Comparison of ENCODE assay signal across 10 cellular contexts in the genomic region with DNA sequence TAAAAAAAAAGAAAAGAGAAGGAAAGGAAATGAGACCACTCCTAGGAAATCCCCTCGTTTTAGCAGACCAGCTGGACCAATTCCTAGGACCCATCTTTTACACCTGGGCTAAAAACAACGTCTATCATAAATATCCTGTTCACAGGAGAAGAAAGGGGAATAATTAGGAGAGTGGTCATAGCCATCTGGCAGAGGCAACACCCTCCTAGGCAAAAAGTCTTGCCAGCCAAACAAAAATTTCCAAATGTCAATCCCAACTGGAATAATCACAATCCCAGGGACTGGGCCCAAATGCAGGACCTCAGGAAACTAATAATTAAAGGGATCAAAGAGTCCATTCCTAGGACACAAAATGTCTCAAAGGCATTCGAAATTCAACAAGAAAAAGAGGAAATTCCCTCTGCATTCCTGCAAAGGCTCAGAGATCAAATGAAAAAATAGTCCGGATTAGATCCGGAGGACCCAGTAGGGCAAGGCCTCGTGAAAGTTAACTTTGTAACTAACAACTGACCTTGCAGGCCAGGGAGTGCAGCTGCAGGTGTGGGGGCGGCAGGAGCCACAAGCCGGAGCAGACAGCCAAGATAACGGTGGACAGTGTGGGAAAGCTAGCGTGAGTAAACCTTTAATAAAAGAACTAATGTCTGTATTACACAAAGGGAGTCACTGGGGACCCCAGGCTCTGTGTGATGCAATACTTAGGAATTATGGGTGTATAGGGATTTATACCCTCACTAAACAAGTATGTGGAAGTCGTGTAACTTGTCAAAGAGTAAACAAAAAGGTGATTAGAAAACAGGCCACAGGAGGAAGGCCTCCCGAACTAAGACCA. TPM values are rescaled to one million over a fixed set of nuclear protein-coding genes. Genes with fewer than 3 reads are reported as not detected.
DNase-seq lines count a peak whose midpoint lies in the region; ATAC-seq, FAIRE-seq and TF ChIP-seq lines count a peak whose summit lies in the region.
"Had no signal": no experiment of that assay in that cellular context is flagged by ENCODE, and none has a peak within 500 bp of the region (broad histone marks: within the 10 kb centered on the region; RNA-seq: fewer than 3 reads in every experiment).

No MANE protein-coding gene starts in this region.

- TF ChIP-seq CTCF in WTC11 (IDR thresholded peaks at IDR 0.05) (no peak), heart left ventricle (IDR thresholded peaks at IDR 0.05) (no peak), parathyroid adenoma (IDR thresholded peaks at IDR 0.05) (no peak)

- DNase-seq in WTC11 (ENCODE audit: low spot score) (no peak), heart left ventricle (peak in 4 of 5 donors; percentile 25 to 57 (median 31)), Kasumi-1 (lab: John Stamatoyannopoulos, UW) (no peak), activated gamma-delta T cell (lab: John Stamatoyannopoulos, UW) (no peak)
- DNase-seq in activated CD4-positive, alpha-beta T cell treated with anti-CD3 and anti-CD28 coated beads, Interleukin-2, amount 10 ng/mL, durations not matched to agents 24 days and 14 days: no peak
- DNase-seq: WERI-Rb-1 had no signal

- peak overlapping the region; percentile 54 for H3K27ac Mint-ChIP-seq in WTC11
- no peak overlapping the region for H3K27ac Mint-ChIP-seq in activated CD4-positive, alpha-beta T cell treated with anti-CD3 and anti-CD28 coated beads, Interleukin-2, amount 10 ng/mL, durations not matched to agents 24 days and 14 days
- H3K27ac Mint-ChIP-seq: B cell had no signal

- TF ChIP-seq POLR2A in heart left ventricle (IDR thresholded peaks at IDR 0.05) (no peak), GM18505 (IDR thresholded peaks at IDR 0.05; ENCODE audit: borderline replicate concordance, extremely low read depth, insufficient read depth, insufficient read length) (no peak)

- peaks cover 29% of the 10 kb centered on the region for H3K4me1 Mint-ChIP-seq in WTC11
- H3K4me1 Mint-ChIP-seq in activated CD4-positive, alpha-beta T cell treated with anti-CD3 and anti-CD28 coated beads, Interleukin-2, amount 10 ng/mL, durations not matched to agents 24 days and 14 days: no peaks in the 10 kb centered on the region
- H3K4me1 Mint-ChIP-seq: B cell had no signal

- H3K36me3 Mint-ChIP-seq in WTC11: no peaks in the 10 kb centered on the region
- no peaks in the 10 kb centered on the region for H3K36me3 Mint-ChIP-seq in activated CD4-positive, alpha-beta T cell treated with anti-CD3 and anti-CD28 coated beads, Interleukin-2, amount 10 ng/mL, durations not matched to agents 24 days and 14 days (ENCODE audit: low read depth)

- 46 to 56% (median 50%) methylated on average over 12 of the region's 12 CpGs for WGBS in heart left ventricle, 4 donors

- H3K27me3 Mint-ChIP-seq in WTC11 (ENCODE audit: low read depth): no peaks in the 10 kb centered on the region
- no peaks in the 10 kb centered on the region for H3K27me3 Mint-ChIP-seq in activated CD4-positive, alpha-beta T cell treated with anti-CD3 and anti-CD28 coated beads, Interleukin-2, amount 10 ng/mL, durations not matched to agents 24 days and 14 days

- peaks cover 0 to 13% (median 0%) of the 10 kb centered on the region in 12 donors for H3K9me3 ChIP-seq in heart left ventricle
- H3K9me3 ChIP-seq in parathyroid adenoma (ENCODE audit: control insufficient read depth, low read length): no peaks in the 10 kb centered on the region

- intact Hi-C loops in heart left ventricle (cut with DNase I): no loop called here
- intact Hi-C loops in activated CD4-positive, alpha-beta T cell treated with anti-CD3 and anti-CD28 coated beads, Interleukin-2, amount 10 ng/mL, durations not matched to agents 24 days and 14 days (cut with micrococcal nuclease): no loop called here

- peak; percentile 98 for FAIRE-seq in G401.6 (lab: Jason Lieb, UNC)

- peaks cover 0 to 13% (median 1%) of the 10 kb centered on the region in 12 donors for H3K4me1 ChIP-seq in heart left ventricle
- peaks cover 9% of the 10 kb centered on the region for H3K4me1 ChIP-seq in parathyroid adenoma

- peak overlapping the region in 1 of 12 donors; percentile 2 for H3K4me3 ChIP-seq in heart left ventricle
- no peak overlapping the region for H3K4me3 ChIP-seq in parathyroid adenoma (ENCODE audit: low read depth, low read length)

- H3K9me3 Mint-ChIP-seq in WTC11: peaks cover 3% of the 10 kb centered on the region; the same call in 1 of the 2 replicates
- H3K9me3 Mint-ChIP-seq in activated CD4-positive, alpha-beta T cell treated with anti-CD3 and anti-CD28 coated beads, Interleukin-2, amount 10 ng/mL, durations not matched to agents 24 days and 14 days: no peaks in the 10 kb centered on the region

- H3K4me3 Mint-ChIP-seq in WTC11: no peak overlapping the region
- no peak overlapping the region for H3K4me3 Mint-ChIP-seq in activated CD4-positive, alpha-beta T cell treated with anti-CD3 and anti-CD28 coated beads, Interleukin-2, amount 10 ng/mL, durations not matched to agents 24 days and 14 days
- H3K4me3 Mint-ChIP-seq: B cell had no signal

- CTCF ChIA-PET in WTC11 (lab: Charles Lee): no interaction called here

- H3K36me3 ChIP-seq in heart left ventricle: no peaks in the 10 kb centered on the region
- H3K36me3 ChIP-seq in parathyroid adenoma (ENCODE audit: control insufficient read depth, insufficient read depth, low read length): no peaks in the 10 kb centered on the region
- H3K36me3 ChIP-seq: WERI-Rb-1 had no signal

- H3K4me2 ChIP-seq in parathyroid adenoma (ENCODE audit: low read length): no peak overlapping the region

- no peak overlapping the region for H3K9ac ChIP-seq in parathyroid adenoma

- POLR2A ChIA-PET in WTC11 (lab: Charles Lee): no interaction called here

- H3K27ac ChIP-seq in heart left ventricle (peak overlapping the region in 7 of 12 donors; percentile 18 to 53 (median 25)), parathyroid adenoma (peak overlapping the region; percentile 55)
- H3K27ac ChIP-seq: WERI-Rb-1 had no signal

- peak; percentile 84 for ATAC-seq in WTC11
- peak in 3 of 4 donors; percentile 58 to 91 (median 69) for ATAC-seq in heart left ventricle
- no peak for ATAC-seq in GM18505 (IDR thresholded peaks at IDR 0.05; ENCODE audit: unreplicated experiment)

- H2AFZ ChIP-seq in parathyroid adenoma: peak overlapping the region; percentile 52

- H3K27me3 ChIP-seq in heart left ventricle (no peaks in the 10 kb centered on the region), parathyroid adenoma (ENCODE audit: control insufficient read depth, insufficient read depth, low read length) (no peaks in the 10 kb centered on the region)

- peaks cover 21% of the 10 kb centered on the region for H3K79me2 ChIP-seq in parathyroid adenoma

TF ChIP-seq in WTC11, 78 proteins besides CTCF, POLR2A, EP300 and RAD21:
- TF ChIP-seq, protein P1, sequence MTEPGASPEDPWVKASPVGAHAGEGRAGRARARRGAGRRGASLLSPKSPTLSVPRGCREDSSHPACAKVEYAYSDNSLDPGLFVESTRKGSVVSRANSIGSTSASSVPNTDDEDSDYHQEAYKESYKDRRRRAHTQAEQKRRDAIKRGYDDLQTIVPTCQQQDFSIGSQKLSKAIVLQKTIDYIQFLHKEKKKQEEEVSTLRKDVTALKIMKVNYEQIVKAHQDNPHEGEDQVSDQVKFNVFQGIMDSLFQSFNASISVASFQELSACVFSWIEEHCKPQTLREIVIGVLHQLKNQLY (CRISPR knock-in tag; IDR thresholded peaks at IDR 0.05): no peak
- TF ChIP-seq, protein P2, sequence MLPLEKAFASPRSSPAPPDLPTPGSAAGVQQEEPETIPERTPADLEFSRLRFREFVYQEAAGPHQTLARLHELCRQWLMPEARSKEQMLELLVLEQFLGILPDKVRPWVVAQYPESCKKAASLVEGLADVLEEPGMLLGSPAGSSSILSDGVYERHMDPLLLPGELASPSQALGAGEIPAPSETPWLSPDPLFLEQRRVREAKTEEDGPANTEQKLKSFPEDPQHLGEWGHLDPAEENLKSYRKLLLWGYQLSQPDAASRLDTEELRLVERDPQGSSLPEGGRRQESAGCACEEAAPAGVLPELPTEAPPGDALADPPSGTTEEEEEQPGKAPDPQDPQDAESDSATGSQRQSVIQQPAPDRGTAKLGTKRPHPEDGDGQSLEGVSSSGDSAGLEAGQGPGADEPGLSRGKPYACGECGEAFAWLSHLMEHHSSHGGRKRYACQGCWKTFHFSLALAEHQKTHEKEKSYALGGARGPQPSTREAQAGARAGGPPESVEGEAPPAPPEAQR (CRISPR knock-in tag; IDR thresholded peaks at IDR 0.05): no peak
- TF ChIP-seq GABPB1 (CRISPR knock-in tag; IDR thresholded peaks at IDR 0.05): peak; percentile 89
- TF ChIP-seq, protein P3, sequence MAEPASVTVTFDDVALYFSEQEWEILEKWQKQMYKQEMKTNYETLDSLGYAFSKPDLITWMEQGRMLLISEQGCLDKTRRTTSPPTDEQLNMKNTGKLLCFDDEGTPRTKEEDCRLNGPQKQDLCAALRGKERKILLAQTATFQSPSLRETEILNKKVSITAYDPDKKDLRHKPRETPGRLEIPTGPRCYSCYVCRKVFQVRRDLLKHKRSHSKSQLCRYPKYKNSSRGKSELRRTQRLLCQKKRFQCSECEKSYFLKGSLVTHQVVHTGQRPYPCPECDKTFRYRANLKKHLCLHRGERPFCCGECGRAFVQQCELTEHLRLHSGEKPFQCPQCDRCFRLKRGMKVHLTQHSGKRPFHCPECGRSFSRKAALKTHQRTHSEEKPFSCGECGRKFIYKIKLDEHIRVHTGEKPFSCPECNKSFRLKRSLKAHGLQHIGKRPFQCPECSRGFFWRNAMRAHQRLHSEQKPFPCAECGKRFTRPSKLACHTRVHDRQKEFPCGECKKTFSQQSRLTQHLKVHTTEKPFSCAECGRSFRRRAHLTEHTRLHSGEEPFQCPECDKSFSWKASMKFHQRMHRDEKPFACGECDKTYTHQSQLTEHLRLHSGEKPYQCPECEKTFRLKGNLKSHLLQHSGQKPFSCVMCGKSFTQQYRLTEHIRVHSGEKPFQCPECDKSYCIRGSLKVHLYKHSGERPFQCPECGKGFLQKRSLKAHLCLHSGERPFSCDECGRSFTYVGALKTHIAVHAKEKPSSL (CRISPR knock-in tag; conservative IDR thresholded peaks at IDR 0.05): no peak

RNA-seq across cellular contexts. Expression of a gene that starts 11.7 kb away (rescaled TPM):
- total RNA-seq in WTC11 (2021) (3.6 to 4.2 TPM (median 3.8 TPM) in 3 replicates), heart left ventricle (1 to 10 TPM; 1.2 to 3.6 (median 2.2) TPM)
- polyA plus RNA-seq in heart left ventricle: 1 to 10 TPM in 1 of 2 donors, under 1 TPM in 1; 0.42 to 1.4 TPM
- total RNA-seq in activated CD4-positive, alpha-beta T cell treated with anti-CD3 and anti-CD28 coated beads, Interleukin-2, amount 10 ng/mL, durations not matched to agents 24 days and 14 days: 0.05 and 0.07 TPM in 2 replicates

Comparison
In these comparisons a context has a peak if more than half of its experiments do, and no peak if none do; other contexts are left out.
1. DNase-seq: peak in heart left ventricle (4 of 5); none in WTC11 (single experiment), Kasumi-1 (0 of 2), activated CD4-positive, alpha-beta T cell treated with anti-CD3 and anti-CD28 coated beads, Interleukin-2, amount 10 ng/mL, durations not matched to agents 24 days and 14 days (single experiment) and activated gamma-delta T cell (single experiment).